In the genomic region with DNA sequence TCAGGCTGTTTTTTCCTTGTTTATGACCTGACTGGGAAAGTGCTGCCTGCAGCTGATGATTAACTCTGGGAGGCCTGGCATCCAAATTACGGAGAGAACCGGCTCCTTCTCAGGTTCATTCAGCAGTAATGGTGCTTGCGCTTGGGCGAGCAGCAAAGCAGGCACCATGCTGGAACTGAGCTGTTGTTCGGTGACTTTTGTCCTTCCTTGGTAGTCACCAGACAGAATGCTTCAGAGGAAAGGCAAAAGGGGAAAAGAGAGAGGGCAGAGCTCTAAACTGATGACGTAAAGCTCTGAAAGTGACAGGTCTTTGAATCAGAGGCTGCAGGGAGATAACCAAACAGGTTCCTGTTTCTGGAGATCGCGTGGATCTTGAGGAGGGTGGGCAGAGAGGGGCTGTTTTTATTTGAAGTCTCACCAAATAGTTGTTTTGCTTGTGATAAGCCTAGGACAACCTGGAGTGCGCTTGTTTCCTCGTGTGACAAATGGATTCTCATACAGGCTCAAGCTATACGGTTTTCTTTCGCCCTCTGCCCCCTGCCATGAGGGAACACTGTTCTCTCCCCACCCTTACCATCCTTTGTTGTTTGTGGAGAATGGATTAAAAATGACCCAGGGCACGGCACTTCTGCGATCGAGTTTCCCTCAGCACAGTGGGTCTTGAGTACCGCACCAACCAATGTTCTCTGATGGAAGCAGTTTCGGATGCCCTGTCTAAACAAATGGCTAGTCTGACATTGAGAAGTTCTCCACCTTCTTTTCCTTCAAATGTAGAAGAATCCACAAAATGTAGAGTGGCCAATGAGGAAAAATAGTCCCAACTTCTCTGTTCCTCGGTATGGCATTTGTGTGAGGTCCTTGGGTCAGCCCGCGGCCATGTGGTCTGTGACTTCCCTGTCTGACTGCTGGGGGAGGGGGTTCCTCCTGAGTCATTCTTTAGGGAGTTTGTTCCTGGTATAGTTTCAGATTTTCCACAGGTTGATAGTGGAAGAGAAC, we compare ENCODE assay signal across 8 cellular contexts. TPM values are rescaled to one million over a fixed set of nuclear protein-coding genes. Genes with fewer than 3 reads are reported as not detected.
DNase-seq lines count a peak whose midpoint lies in the region; ATAC-seq, FAIRE-seq and TF ChIP-seq lines count a peak whose summit lies in the region.

No MANE protein-coding gene starts in this region.

- peak; percentile 93 for TF ChIP-seq POLR2A in GM12892 (IDR thresholded peaks at IDR 0.05; ENCODE audit: low read depth, low read length)

- H3K9me3 ChIP-seq in muscle layer of duodenum (ENCODE audit: control insufficient read depth in 1 of 2, low read length in 2 of 2): no peaks in the 10 kb centered on the region

- H3K4me1 Mint-ChIP-seq in central memory CD8-positive, alpha-beta T cell: peaks cover 29% of the 10 kb centered on the region

- H3K27ac ChIP-seq in muscle layer of duodenum (ENCODE audit: low read length): peak overlapping the region; percentile 92

- H3K27ac Mint-ChIP-seq in central memory CD8-positive, alpha-beta T cell (ENCODE audit: low read depth): peak overlapping the region; percentile 99

- peak overlapping the region; percentile 97 for H3K4me3 Mint-ChIP-seq in central memory CD8-positive, alpha-beta T cell

- ATAC-seq in GM21619 (IDR thresholded peaks at IDR 0.05; ENCODE audit: unreplicated experiment): peak; percentile 28
- no peak for ATAC-seq in central memory CD8-positive, alpha-beta T cell (replicated peaks; ENCODE audit: extremely low read depth, poor library complexity, severe bottlenecking)

- peaks cover 4 to 7% of the 10 kb centered on the region in 2 donors for H3K4me1 ChIP-seq in muscle layer of duodenum (ENCODE audit: control insufficient read depth in 1 of 2, insufficient read depth in 2 of 2, low read length in 2 of 2)

- H3K9me3 Mint-ChIP-seq in central memory CD8-positive, alpha-beta T cell: no peaks in the 10 kb centered on the region

- peaks cover 18% of the 10 kb centered on the region for H3K36me3 Mint-ChIP-seq in central memory CD8-positive, alpha-beta T cell (ENCODE audit: insufficient read depth)

- no peaks in the 10 kb centered on the region for H3K27me3 Mint-ChIP-seq in central memory CD8-positive, alpha-beta T cell

- no peaks in the 10 kb centered on the region for H3K36me3 ChIP-seq in muscle layer of duodenum (ENCODE audit: control insufficient read depth in 1 of 2, insufficient read depth in 2 of 2, low read length in 2 of 2)

- peak; percentile 89 for FAIRE-seq in GM12892 (lab: Jason Lieb, UNC)

- no peak for DNase-seq in GM12892 (ENCODE audit: insufficient read length)
- peak; percentile 75 for DNase-seq in MV-4-11 (lab: John Stamatoyannopoulos, UW)
- no peak for DNase-seq in central memory CD8-positive, alpha-beta T cell (ENCODE audit: low spot score in 2 of 2)
- no peak for DNase-seq in DMS79 treated with DMSO at 0.1 percent for 48 hours (lab: John Stamatoyannopoulos, UW)
- no peak for DNase-seq in AG08396 (ENCODE audit: low spot score)
- no peak for DNase-seq in HUDEP-2 (lab: John Stamatoyannopoulos, UW; ENCODE audit: unreplicated experiment in 76 of 76)

- no peaks in the 10 kb centered on the region for H3K27me3 ChIP-seq in muscle layer of duodenum (ENCODE audit: low read depth, low read length)

- H3K4me3 ChIP-seq in muscle layer of duodenum (ENCODE audit: low read depth in 1 of 2, low read length in 2 of 2): peak overlapping the region in 1 of 2 donors; percentile 87

RNA-seq across cellular contexts. Expression of a gene that starts 1.3 kb away (rescaled TPM):
- polyA plus RNA-seq in GM12892 (2012; ENCODE audit: missing spikeins): 158 TPM
